9 cellular contexts compared by ENCODE assay signal in the genomic region with DNA sequence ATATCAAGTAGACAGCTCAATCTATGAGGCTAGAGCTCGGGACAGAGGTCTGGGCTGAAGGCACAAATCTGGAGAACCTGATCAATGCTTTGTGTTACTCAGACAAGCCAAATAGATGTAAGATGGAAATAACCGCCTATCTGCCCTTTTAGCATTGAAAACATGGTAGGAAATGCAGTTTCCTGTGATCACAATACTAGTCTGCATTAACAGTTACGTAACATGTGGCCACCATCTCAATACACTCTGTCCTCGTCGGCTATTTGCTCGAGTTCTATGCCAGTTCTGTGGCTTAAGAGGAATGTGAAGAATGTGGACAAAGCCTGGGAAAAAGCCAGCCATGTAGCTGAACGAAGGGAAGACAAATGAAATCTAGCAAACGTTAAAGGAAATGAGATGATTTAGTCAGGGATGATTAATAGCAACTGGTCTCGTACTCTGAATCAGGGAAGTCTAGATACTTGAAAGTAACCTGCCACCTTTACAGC.
DNase-seq lines count a peak whose midpoint lies in the region; FAIRE-seq and TF ChIP-seq lines count a peak whose summit lies in the region.
"Had no signal": no experiment of that assay in that cellular context is flagged by ENCODE, and none has a peak within 500 bp of the region (broad histone marks: within the 10 kb centered on the region; RNA-seq: fewer than 3 reads in every experiment).

No MANE protein-coding gene starts in this region.

- DNase-seq in 8988T (peak; percentile 27), HuH-7 (ENCODE audit: low spot score) (peak; percentile 63), dedifferentiated amniotic fluid mesenchymal stem cell (ENCODE audit: extremely low spot score) (peak; percentile 98), lung microvascular endothelial cell (ENCODE audit: low read depth in 2 of 2) (peak; percentile 98 to 100), inferior parietal cortex (ENCODE audit: extremely low spot score) (no peak), GM12891 (ENCODE audit: insufficient read length, low spot score) (no peak), NCI-H526 treated with DMSO at 0.1 percent for 48 hours (lab: John Stamatoyannopoulos, UW) (no peak), NCI-H128 (lab: John Stamatoyannopoulos, UW; ENCODE audit: unreplicated experiment) (no peak)
- DNase-seq: NCI-H1092 had no signal

- no peak for TF ChIP-seq POLR2A in GM12891 (IDR thresholded peaks at IDR 0.05; ENCODE audit: low read depth, low read length)

- FAIRE-seq in GM12891 (lab: Jason Lieb, UNC): no peak

TF ChIP-seq in GM12891, 5 proteins besides CTCF, POLR2A, EP300 and RAD21:
- TF ChIP-seq POU2F2 (IDR thresholded peaks at IDR 0.05; ENCODE audit: low read depth, low read length) (no peak), TAF1 (IDR thresholded peaks at IDR 0.05; ENCODE audit: low read depth, low read length) (no peak), POLR2AphosphoS5 (IDR thresholded peaks at IDR 0.05; ENCODE audit: low read depth, low read length) (no peak), PAX5 (IDR thresholded peaks at IDR 0.05; ENCODE audit: insufficient read depth, low read length, severe bottlenecking) (no peak), SPI1 (IDR thresholded peaks at IDR 0.05; ENCODE audit: low read depth, low read length) (no peak)

Comparison
In these comparisons a context has a peak if more than half of its experiments do, and no peak if none do; other contexts are left out.
1. DNase-seq: peak in 8988T (single experiment), HuH-7 (single experiment), dedifferentiated amniotic fluid mesenchymal stem cell (single experiment) and lung microvascular endothelial cell (2 of 2); none in inferior parietal cortex (single experiment), GM12891 (single experiment), NCI-H526 treated with DMSO at 0.1 percent for 48 hours (single experiment) and NCI-H128 (single experiment).